ENCODE assay signal across 24 cellular contexts in the genomic region with DNA sequence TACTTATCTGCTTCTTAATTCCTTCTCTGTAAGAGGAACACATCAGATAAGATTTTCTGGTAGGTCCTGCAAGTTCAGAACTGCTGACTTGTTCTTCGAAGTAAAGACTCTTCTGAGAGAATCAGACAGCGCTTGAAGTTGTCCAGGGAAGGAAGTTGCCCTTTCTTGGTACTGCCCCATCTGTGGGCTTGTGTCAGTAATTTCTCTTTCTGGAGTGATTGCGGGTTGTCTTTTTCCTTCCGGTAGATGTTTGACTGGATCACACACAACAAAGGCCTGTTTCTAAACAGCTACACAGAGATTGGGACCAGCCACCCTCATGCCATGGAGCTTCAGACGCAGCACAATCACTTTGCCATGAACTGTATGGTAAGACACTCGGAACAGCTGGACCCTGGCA.
DNase-seq lines count a peak whose midpoint lies in the region; ATAC-seq and TF ChIP-seq lines count a peak whose summit lies in the region.
"Had no signal": no experiment of that assay in that cellular context is flagged by ENCODE, and none has a peak within 500 bp of the region (broad histone marks: within the 10 kb centered on the region; RNA-seq: fewer than 3 reads in every experiment).

No MANE protein-coding gene starts in this region.

- no peaks in the 10 kb centered on the region for H3K27me3 ChIP-seq in right atrium auricular region
- H3K27me3 ChIP-seq: neural progenitor cell, Peyer's patch, upper lobe of right lung had no signal

- peaks cover 38% of the 10 kb centered on the region for H3K4me1 Mint-ChIP-seq in brain
- H3K4me1 Mint-ChIP-seq: activated CD4-positive, alpha-beta T cell treated with anti-CD3 and anti-CD28 coated beads, Interleukin-2, amount 10 ng/mL, durations not matched to agents 24 days and 14 days; CD8-positive, alpha-beta memory T cell had no signal

- no peaks in the 10 kb centered on the region for H3K9me3 Mint-ChIP-seq in brain
- H3K9me3 Mint-ChIP-seq: activated CD4-positive, alpha-beta T cell treated with anti-CD3 and anti-CD28 coated beads, Interleukin-2, amount 10 ng/mL, durations not matched to agents 24 days and 14 days; activated naive CD4-positive, alpha-beta T cell treated with anti-CD3 and anti-CD28 coated beads, Interleukin-2, amount 50 U/mL, for 72 hours; CD8-positive, alpha-beta memory T cell; neural progenitor cell had no signal

- H3K9me3 ChIP-seq in right atrium auricular region: no peaks in the 10 kb centered on the region
- H3K9me3 ChIP-seq: Peyer's patch, upper lobe of right lung had no signal

- H3K36me3 Mint-ChIP-seq in brain: peaks cover 75% of the 10 kb centered on the region
- H3K36me3 Mint-ChIP-seq: activated naive CD4-positive, alpha-beta T cell treated with anti-CD3 and anti-CD28 coated beads, Interleukin-2, amount 50 U/mL, for 72 hours; CD8-positive, alpha-beta memory T cell had no signal

- TF ChIP-seq CTCF in right atrium auricular region (IDR thresholded peaks at IDR 0.05) (no peak), brain (conservative IDR thresholded peaks at IDR 0.05) (no peak)

- H3K27ac Mint-ChIP-seq in brain: peak overlapping the region in 4 of 5 experiments; percentile 64 to 79 (median 70)
- H3K27ac Mint-ChIP-seq: activated CD4-positive, alpha-beta T cell treated with anti-CD3 and anti-CD28 coated beads, Interleukin-2, amount 10 ng/mL, durations not matched to agents 24 days and 14 days; activated naive CD4-positive, alpha-beta T cell treated with anti-CD3 and anti-CD28 coated beads, Interleukin-2, amount 50 U/mL, for 72 hours; CD8-positive, alpha-beta memory T cell; neural progenitor cell had no signal

- H3K27me3 Mint-ChIP-seq in brain: no peaks in the 10 kb centered on the region
- H3K27me3 Mint-ChIP-seq: activated CD4-positive, alpha-beta T cell treated with anti-CD3 and anti-CD28 coated beads, Interleukin-2, amount 10 ng/mL, durations not matched to agents 24 days and 14 days had no signal

- peaks cover 0 to 26% of the 10 kb centered on the region in 2 donors for H3K4me1 ChIP-seq in right atrium auricular region
- H3K4me1 ChIP-seq: Peyer's patch, upper lobe of right lung had no signal

- H3K4me3 ChIP-seq in right atrium auricular region: no peak overlapping the region
- H3K4me3 ChIP-seq: neural progenitor cell, Peyer's patch, skin epidermis, upper lobe of right lung had no signal

- H3K27ac ChIP-seq in right atrium auricular region: no peak overlapping the region
- H3K27ac ChIP-seq: neural progenitor cell, Peyer's patch, upper lobe of right lung had no signal

- intact Hi-C loops in left ventricle myocardium superior (cut with micrococcal nuclease): no loop called here

- H3K36me3 ChIP-seq in right atrium auricular region: peaks cover 20% of the 10 kb centered on the region
- H3K36me3 ChIP-seq: neural progenitor cell had no signal

- DNase-seq in left ventricle myocardium superior (no peak), right atrium auricular region (ENCODE audit: low spot score) (no peak), pons (ENCODE audit: low spot score) (peak; percentile 54)
- DNase-seq: activated CD4-positive, alpha-beta T cell treated with anti-CD3 and anti-CD28 coated beads, Interleukin-2, amount 10 ng/mL, durations not matched to agents 24 days and 14 days; activated CD8-positive, alpha-beta memory T cell treated with anti-CD3 and anti-CD28 coated beads for 24 hours; activated T-cell treated with anti-CD3 and anti-CD28 coated beads for 4 hours; CD8-positive, alpha-beta memory T cell; DMS 273 treated with DMSO at 0.1 percent for 48 hours; EL; NCI-H1417 treated with DMSO at 0.1 percent for 48 hours; NCI-H2081; NCI-H345; NCI-H69; Peyer's patch; stimulated activated naive CD4-positive, alpha-beta T cell; T-helper 9 cell; upper lobe of right lung had no signal

- H3K4me3 Mint-ChIP-seq in brain: no peak overlapping the region
- H3K4me3 Mint-ChIP-seq: activated CD4-positive, alpha-beta T cell treated with anti-CD3 and anti-CD28 coated beads, Interleukin-2, amount 10 ng/mL, durations not matched to agents 24 days and 14 days; CD8-positive, alpha-beta memory T cell; neural progenitor cell had no signal

- ATAC-seq in left ventricle myocardium superior (peak; percentile 6), GM21381 (IDR thresholded peaks at IDR 0.05; ENCODE audit: unreplicated experiment) (no peak), HG03139 (IDR thresholded peaks at IDR 0.05; ENCODE audit: unreplicated experiment) (no peak), GM19455 (IDR thresholded peaks at IDR 0.05; ENCODE audit: unreplicated experiment) (no peak)
- ATAC-seq: upper lobe of right lung had no signal
